Comparison of ENCODE assay signal across 9 cellular contexts in the genomic region with DNA sequence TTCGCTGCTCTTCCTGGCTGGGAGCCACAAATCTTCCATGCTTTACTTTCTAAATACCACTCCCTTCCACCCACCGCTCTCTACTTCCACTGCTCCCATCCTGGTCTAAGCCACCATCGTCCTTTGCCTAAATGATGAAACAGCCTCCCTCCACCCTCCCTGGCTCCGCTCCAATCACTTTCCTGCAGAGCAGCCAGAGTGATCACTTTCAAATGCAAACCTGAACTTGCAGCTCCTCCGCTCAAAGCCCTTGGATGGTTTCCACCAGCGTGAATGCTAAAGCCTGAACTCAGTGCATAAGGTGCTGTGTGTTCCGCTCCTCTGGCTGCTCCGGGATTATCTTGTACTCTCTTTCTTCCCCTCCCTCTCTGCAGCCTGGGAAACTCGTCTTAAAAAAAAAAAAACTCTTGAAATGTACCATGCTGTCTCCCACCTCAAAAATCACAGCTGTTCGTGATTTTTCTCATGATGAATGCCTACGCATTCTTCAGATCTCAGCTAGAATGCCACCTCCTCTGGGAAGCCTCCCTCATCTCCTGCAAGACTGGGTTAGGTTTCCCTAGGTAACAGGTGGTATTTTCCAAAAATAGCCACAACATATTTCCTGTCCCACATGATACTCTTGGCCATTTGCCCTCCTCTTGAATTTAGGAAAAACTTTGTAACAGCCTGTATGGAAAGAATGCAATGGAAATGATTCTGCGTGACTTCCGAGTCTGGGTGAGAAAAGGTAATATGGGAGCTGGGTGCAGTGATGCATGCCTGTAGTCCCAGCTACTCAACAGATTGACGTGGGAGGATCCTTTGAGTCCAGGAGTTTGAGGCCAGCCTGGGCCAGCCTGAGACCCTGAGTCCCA. TPM values are rescaled to one million over a fixed set of nuclear protein-coding genes. Genes with fewer than 3 reads are reported as not detected.
DNase-seq lines count a peak whose midpoint lies in the region; ATAC-seq and TF ChIP-seq lines count a peak whose summit lies in the region.
"Had no signal": no experiment of that assay in that cellular context is flagged by ENCODE, and none has a peak within 500 bp of the region (broad histone marks: within the 10 kb centered on the region; RNA-seq: fewer than 3 reads in every experiment).

No MANE protein-coding gene starts in this region.

- peak overlapping the region; percentile 55 for H3K27ac ChIP-seq in rectal smooth muscle tissue (ENCODE audit: low read depth, low read length)

- no peaks in the 10 kb centered on the region for H3K9me3 Mint-ChIP-seq in HFFc6
- H3K9me3 Mint-ChIP-seq in activated naive CD8-positive, alpha-beta T cell treated with anti-CD3 and anti-CD28 coated beads for 36 hours, result peaks cover 1% of the 10 kb centered on the region
- H3K9me3 Mint-ChIP-seq: memory B cell had no signal

- peaks cover 5% of the 10 kb centered on the region for H3K4me1 ChIP-seq in rectal smooth muscle tissue (ENCODE audit: control insufficient read depth, insufficient read depth, low read length)

- peak; percentile 54 for ATAC-seq in left ventricle myocardium superior
- ATAC-seq in HG03045 (IDR thresholded peaks at IDR 0.05; ENCODE audit: unreplicated experiment), result no peak
- ATAC-seq in HG02885 (IDR thresholded peaks at IDR 0.05; ENCODE audit: poor library complexity, unreplicated experiment), result no peak

- intact Hi-C loops in left ventricle myocardium superior (cut with micrococcal nuclease), result no loop called here

- H3K36me3 ChIP-seq in rectal smooth muscle tissue (ENCODE audit: control insufficient read depth, insufficient read depth, low read length), result no peaks in the 10 kb centered on the region

- H3K27ac Mint-ChIP-seq in HFFc6, result peak overlapping the region; percentile 78
- no peak overlapping the region for H3K27ac Mint-ChIP-seq in activated naive CD8-positive, alpha-beta T cell treated with anti-CD3 and anti-CD28 coated beads for 36 hours
- H3K27ac Mint-ChIP-seq: memory B cell had no signal

- no peaks in the 10 kb centered on the region for H3K27me3 ChIP-seq in rectal smooth muscle tissue (ENCODE audit: control insufficient read depth, insufficient read depth, low read length)

- no peak for TF ChIP-seq CTCF in AG09319 (IDR thresholded peaks at IDR 0.05; ENCODE audit: low read depth, low read length)
- TF ChIP-seq CTCF in HFFc6 (IDR thresholded peaks at IDR 0.05), result no peak

- H3K4me3 Mint-ChIP-seq in HFFc6, result peak overlapping the region; percentile 87
- peak overlapping the region; percentile 66 for H3K4me3 Mint-ChIP-seq in activated naive CD8-positive, alpha-beta T cell treated with anti-CD3 and anti-CD28 coated beads for 36 hours
- H3K4me3 Mint-ChIP-seq: memory B cell had no signal

- DNase-seq in AG09319 (ENCODE audit: extremely low read depth, low read depth) (peak; percentile 46), HFFc6 (peak; percentile 24), left ventricle myocardium superior (peak; percentile 61)
- no peak for DNase-seq in activated naive CD8-positive, alpha-beta T cell treated with anti-CD3 and anti-CD28 coated beads for 36 hours
- no peak for DNase-seq in activated CD4-positive, alpha-beta T cell treated with anti-CD3 and anti-CD28 coated beads, Interleukin-2, amount 50 U/mL, for 4 hours

- peaks cover 7% of the 10 kb centered on the region for H3K27me3 Mint-ChIP-seq in HFFc6 (ENCODE audit: insufficient read depth)
- H3K27me3 Mint-ChIP-seq in activated naive CD8-positive, alpha-beta T cell treated with anti-CD3 and anti-CD28 coated beads for 36 hours, result peaks cover 33% of the 10 kb centered on the region

- no peak overlapping the region for H3K9ac ChIP-seq in rectal smooth muscle tissue (ENCODE audit: low read length)

- peaks cover 47% of the 10 kb centered on the region for H3K4me1 Mint-ChIP-seq in HFFc6 (ENCODE audit: low read depth)
- H3K4me1 Mint-ChIP-seq in activated naive CD8-positive, alpha-beta T cell treated with anti-CD3 and anti-CD28 coated beads for 36 hours, result peaks cover 24% of the 10 kb centered on the region

- H3K36me3 Mint-ChIP-seq in HFFc6 (ENCODE audit: low read depth), result no peaks in the 10 kb centered on the region; the same call in 1 of the 2 replicates
- peaks cover under 1% of the 10 kb centered on the region for H3K36me3 Mint-ChIP-seq in activated naive CD8-positive, alpha-beta T cell treated with anti-CD3 and anti-CD28 coated beads for 36 hours
- H3K36me3 Mint-ChIP-seq: memory B cell had no signal

- H3K4me3 ChIP-seq in rectal smooth muscle tissue (ENCODE audit: low read length), result peak overlapping the region; percentile 42

RNA-seq across cellular contexts. Expression of a gene that starts 3.7 kb away (rescaled TPM):
- 10 to 100 TPM; 29.6 to 39.4 (median 35.2) TPM for total RNA-seq in HFFc6 (2021; fragmentation: NEBNext Ultra II Directional; extraction: Animal tissue kit (Norgen Biotek cat#: 25700))
- total RNA-seq in activated naive CD8-positive, alpha-beta T cell treated with anti-CD3 and anti-CD28 coated beads for 36 hours, result 10 to 100 TPM; 27.4 to 28.6 TPM
- total RNA-seq in left ventricle myocardium superior, result 26.0 TPM

Comparison
In these comparisons a context has a peak if more than half of its experiments do, and no peak if none do; other contexts are left out.
1. DNase-seq: peak in AG09319 (single experiment), HFFc6 (single experiment) and left ventricle myocardium superior (single experiment); none in activated naive CD8-positive, alpha-beta T cell treated with anti-CD3 and anti-CD28 coated beads for 36 hours (single experiment) and activated CD4-positive, alpha-beta T cell treated with anti-CD3 and anti-CD28 coated beads, Interleukin-2, amount 50 U/mL, for 4 hours (0 of 2).